Comparison of ENCODE assay signal across 10 cellular contexts in the genomic region with DNA sequence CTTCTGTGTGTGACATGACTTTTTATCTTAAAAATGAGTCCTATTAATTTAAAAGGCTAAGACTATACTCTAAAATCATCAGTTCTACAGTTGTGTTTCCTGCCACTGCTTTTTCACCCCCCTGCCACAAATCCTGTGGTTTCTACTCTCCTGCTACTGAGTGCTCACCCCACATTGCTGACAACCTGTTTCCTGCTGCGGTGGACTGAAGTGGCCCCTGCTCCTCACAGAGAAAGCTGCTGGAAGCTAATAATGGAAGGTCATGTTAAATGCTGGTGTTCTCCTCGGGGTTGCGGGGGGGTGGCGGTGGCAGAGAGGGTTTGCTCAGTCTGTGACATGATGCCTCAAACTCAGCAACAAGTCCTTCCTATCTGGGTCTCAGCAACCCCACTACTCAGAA.
DNase-seq lines count a peak whose midpoint lies in the region; ATAC-seq and TF ChIP-seq lines count a peak whose summit lies in the region.
"Had no signal": no experiment of that assay in that cellular context is flagged by ENCODE, and none has a peak within 500 bp of the region (broad histone marks: within the 10 kb centered on the region; RNA-seq: fewer than 3 reads in every experiment).

No MANE protein-coding gene starts in this region.

- H3K36me3 Mint-ChIP-seq in activated CD4-positive, alpha-beta T cell treated with anti-CD3 and anti-CD28 coated beads, Interleukin-2, amount 10 ng/mL, durations not matched to agents 24 days and 14 days (ENCODE audit: low read depth), result no peaks in the 10 kb centered on the region
- peaks cover 11% of the 10 kb centered on the region for H3K36me3 Mint-ChIP-seq in osteocyte (ENCODE audit: unreplicated experiment)

- in situ Hi-C loops in gastrocnemius medialis (cut with MboI; ENCODE audit: low sequenced_read_pairs in 4 of 4), result no loop called here

- H3K4me3 ChIP-seq in SK-N-MC (peak overlapping the region; percentile 32), gastrocnemius medialis (no peak overlapping the region), heart right ventricle (no peak overlapping the region)

- H3K27ac ChIP-seq in SK-N-MC (peak overlapping the region; percentile 90), gastrocnemius medialis (no peak overlapping the region), heart right ventricle (no peak overlapping the region)

- H3K9me3 Mint-ChIP-seq in activated CD4-positive, alpha-beta T cell treated with anti-CD3 and anti-CD28 coated beads, Interleukin-2, amount 10 ng/mL, durations not matched to agents 24 days and 14 days, result peaks cover 13% of the 10 kb centered on the region
- peaks cover 17% of the 10 kb centered on the region for H3K9me3 Mint-ChIP-seq in osteocyte (ENCODE audit: unreplicated experiment)

- H3K27me3 Mint-ChIP-seq in activated CD4-positive, alpha-beta T cell treated with anti-CD3 and anti-CD28 coated beads, Interleukin-2, amount 10 ng/mL, durations not matched to agents 24 days and 14 days, result peaks cover 7% of the 10 kb centered on the region
- H3K27me3 Mint-ChIP-seq in osteocyte (ENCODE audit: unreplicated experiment), result no peaks in the 10 kb centered on the region

- peaks cover 12% of the 10 kb centered on the region; the same call in 1 of the 2 replicates for H3K9me3 ChIP-seq in SK-N-MC (ENCODE audit: low read depth, low read length)
- H3K9me3 ChIP-seq in gastrocnemius medialis, result no peaks in the 10 kb centered on the region
- H3K9me3 ChIP-seq in heart right ventricle, result peaks cover 0 to 16% (median 0%) of the 10 kb centered on the region in 11 donors

- WGBS in heart right ventricle, 2 donors, result 53 to 54% methylated on average over 4 of the region's 4 CpGs

- ATAC-seq in HG02870 (IDR thresholded peaks at IDR 0.05; ENCODE audit: unreplicated experiment), result peak; percentile 35
- no peak for ATAC-seq in gastrocnemius medialis
- no peak for ATAC-seq in heart right ventricle

- H3K27me3 ChIP-seq in gastrocnemius medialis (no peaks in the 10 kb centered on the region), heart right ventricle (peaks cover 0 to 5% (median 0%) of the 10 kb centered on the region in 7 donors)

- H3K9ac ChIP-seq in SK-N-MC (ENCODE audit: insufficient read length), result peak overlapping the region; percentile 18

- H3K4me1 ChIP-seq in gastrocnemius medialis (no peaks in the 10 kb centered on the region), heart right ventricle (no peaks in the 10 kb centered on the region)

- no peak for TF ChIP-seq POLR2A in gastrocnemius medialis (IDR thresholded peaks at IDR 0.05)

- peaks cover 31% of the 10 kb centered on the region for H3K4me1 Mint-ChIP-seq in activated CD4-positive, alpha-beta T cell treated with anti-CD3 and anti-CD28 coated beads, Interleukin-2, amount 10 ng/mL, durations not matched to agents 24 days and 14 days
- peaks cover 53% of the 10 kb centered on the region for H3K4me1 Mint-ChIP-seq in osteocyte (ENCODE audit: unreplicated experiment)
- H3K4me1 Mint-ChIP-seq: neural crest cell had no signal

- intact Hi-C loops in activated CD4-positive, alpha-beta T cell treated with anti-CD3 and anti-CD28 coated beads, Interleukin-2, amount 10 ng/mL, durations not matched to agents 24 days and 14 days (cut with micrococcal nuclease), result loop anchor here (5.0 kb wide), 1 partner anchor 66 kb away; no protein-coding TSS in a partner anchor
- intact Hi-C loops in gastrocnemius medialis (cut with DNase I; ENCODE audit: low total_unique reads) (no loop called here), heart right ventricle (cut with DNase I) (no loop called here)

- TF ChIP-seq CTCF in osteocyte (IDR thresholded peaks at IDR 0.05) (no peak), gastrocnemius medialis (IDR thresholded peaks at IDR 0.05 in 4 of 5, conservative IDR thresholded peaks at IDR 0.05 in 1 of 5) (no peak), heart right ventricle (IDR thresholded peaks at IDR 0.05) (no peak)

- H3K27ac Mint-ChIP-seq in activated CD4-positive, alpha-beta T cell treated with anti-CD3 and anti-CD28 coated beads, Interleukin-2, amount 10 ng/mL, durations not matched to agents 24 days and 14 days, result peak overlapping the region; percentile 46
- H3K27ac Mint-ChIP-seq in osteocyte (ENCODE audit: unreplicated experiment), result peak overlapping the region; percentile 79

- peaks cover 12% of the 10 kb centered on the region; the same call in 1 of the 2 replicates for H3K36me3 ChIP-seq in SK-N-MC (ENCODE audit: insufficient read depth, low read length)
- H3K36me3 ChIP-seq in gastrocnemius medialis, result no peaks in the 10 kb centered on the region
- H3K36me3 ChIP-seq in heart right ventricle, result no peaks in the 10 kb centered on the region

- peak overlapping the region; percentile 55 for H3K4me3 Mint-ChIP-seq in activated CD4-positive, alpha-beta T cell treated with anti-CD3 and anti-CD28 coated beads, Interleukin-2, amount 10 ng/mL, durations not matched to agents 24 days and 14 days
- no peak overlapping the region for H3K4me3 Mint-ChIP-seq in osteocyte (ENCODE audit: unreplicated experiment)
- H3K4me3 Mint-ChIP-seq: neural crest cell had no signal

- DNase-seq in activated CD4-positive, alpha-beta T cell treated with anti-CD3 and anti-CD28 coated beads, Interleukin-2, amount 10 ng/mL, durations not matched to agents 24 days and 14 days, result peak; percentile 76
- no peak for DNase-seq in activated CD4-positive, alpha-beta T cell treated with anti-CD3 and anti-CD28 coated beads, Interleukin-2, amount 50 U/mL, for 1 hour
- DNase-seq in SK-N-MC (ENCODE audit: low read depth, low spot score) (peak; percentile 86), osteocyte (ENCODE audit: extremely low spot score, unreplicated experiment) (no peak), gastrocnemius medialis (no peak), foreskin melanocyte (no peak), heart right ventricle (no peak)
- DNase-seq: NCI-H748 treated with DMSO at 0.1 percent for 48 hours had no signal

Comparison
In these comparisons a context has a peak if more than half of its experiments do, and no peak if none do; other contexts are left out.
1. DNase-seq: peak in activated CD4-positive, alpha-beta T cell treated with anti-CD3 and anti-CD28 coated beads, Interleukin-2, amount 10 ng/mL, durations not matched to agents 24 days and 14 days (single experiment) and SK-N-MC (single experiment); none in activated CD4-positive, alpha-beta T cell treated with anti-CD3 and anti-CD28 coated beads, Interleukin-2, amount 50 U/mL, for 1 hour (single experiment), osteocyte (single experiment), gastrocnemius medialis (0 of 2), foreskin melanocyte (single experiment) and heart right ventricle (0 of 2).